ENCODE assay signal across 29 cellular contexts in genomic region chr22:17788528-17789378, GRCh38. TPM values are rescaled to one million over a fixed set of nuclear protein-coding genes. Genes with fewer than 3 reads are reported as not detected.
DNase-seq lines count a peak whose midpoint lies in the region; ATAC-seq, FAIRE-seq and TF ChIP-seq lines count a peak whose summit lies in the region.
"Had no signal": no experiment of that assay in that cellular context is flagged by ENCODE, and none has a peak within 500 bp of the region (broad histone marks: within the 10 kb centered on the region; RNA-seq: fewer than 3 reads in every experiment).

No MANE protein-coding gene starts in this region.

- H3K4me3 Mint-ChIP-seq in WTC11: no peak overlapping the region
- H3K4me3 Mint-ChIP-seq: activated CD8-positive, alpha-beta T cell treated with anti-CD3 and anti-CD28 coated beads, Interleukin-2, amount 10 ng/mL, durations not matched to agents 7 days and 5 days; natural killer cell had no signal

- no peaks in the 10 kb centered on the region for H3K36me3 Mint-ChIP-seq in WTC11
- H3K36me3 Mint-ChIP-seq: activated naive CD4-positive, alpha-beta T cell treated with anti-CD3 and anti-CD28 coated beads, Interleukin-2, amount 50 U/mL, for 72 hours; natural killer cell had no signal

- BruUV-seq in HepG2 (replicated peaks; lab: Mats Ljungman, UMichigan): no TSS peak

- TF ChIP-seq POLR2A in HepG2 (IDR thresholded peaks at IDR 0.05; ENCODE audit: insufficient read depth in 1 of 2, low read depth in 2 of 2, low read length in 2 of 2): no peak
- TF ChIP-seq POLR2A in right lobe of liver (IDR thresholded peaks at IDR 0.05): no peak
- TF ChIP-seq POLR2A in H1 (IDR thresholded peaks at IDR 0.05; ENCODE audit: control extremely low read depth in 1 of 2, low read depth in 2 of 2, low read length in 2 of 2): no peak

- H3K27me3 ChIP-seq in HepG2 (ENCODE audit: control insufficient read depth in 1 of 2, insufficient read depth in 2 of 2, low read length in 2 of 2): no peaks in the 10 kb centered on the region
- no peaks in the 10 kb centered on the region for H3K27me3 ChIP-seq in right lobe of liver
- no peaks in the 10 kb centered on the region for H3K27me3 ChIP-seq in H1 (replicated peaks in 1 of 4; ENCODE audit: control insufficient read depth in 3 of 4, extremely low read depth in 1 of 4, insufficient read depth in 3 of 4, low read length in 3 of 4)
- H3K27me3 ChIP-seq: pancreas, spleen, upper lobe of right lung had no signal

- CTCF ChIA-PET in HepG2 (lab: Yijun Ruan, JAX; ENCODE audit: low intra/inter-chr PET ratio, low total read pairs) (no interaction called here), WTC11 (lab: Charles Lee) (interaction anchor here (0.6 to 7.2 kb wide), 16 partner anchors 10 to 288 kb away, joined by 3 to 302 read pairs (median 4); partner anchors contain the start of gene BID), H1 (lab: Charles Lee; ENCODE audit: partially characterized antibody) (interaction anchor here (0.9 to 10.7 kb wide), 14 partner anchors 10 to 294 kb away, joined by 3 to 174 read pairs (median 20); partner anchors contain the start of gene BID)

- intact Hi-C loops in HepG2 (cut with micrococcal nuclease; ENCODE audit: unreplicated experiment) (no loop called here), right lobe of liver (cut with DNase I) (loop anchor here in 1 of 2 donors (5.0 kb wide), 1 partner anchor 46 kb away; no protein-coding TSS in a partner anchor)

- no peak overlapping the region for H2BK12ac ChIP-seq in H1 (ENCODE audit: low read depth, low read length)

- H4K20me1 ChIP-seq in HepG2 (ENCODE audit: insufficient read depth, low read length) (no peaks in the 10 kb centered on the region), H1 (replicated peaks in 1 of 2; ENCODE audit: control insufficient read depth in 1 of 2, insufficient read depth in 2 of 2, low read length in 2 of 2) (no peaks in the 10 kb centered on the region)

- H2AK5ac ChIP-seq in H1 (ENCODE audit: low read depth, low read length): no peak overlapping the region

- no peak overlapping the region; the same call in 1 of the 2 replicates for H2BK5ac ChIP-seq in H1 (ENCODE audit: low read depth, low read length)

- FAIRE-seq in HepG2 (lab: Jason Lieb, UNC) (no peak), H1 (lab: Jason Lieb, UNC) (no peak)
- FAIRE-seq: GM18507, keratinocyte, pancreas, TTC549 had no signal

- H2AFZ ChIP-seq in HepG2 (ENCODE audit: low read length) (no peak overlapping the region), H1 (ENCODE audit: low read length) (no peak overlapping the region)

- H3K23ac ChIP-seq in H1 (ENCODE audit: insufficient read length): no peak overlapping the region

- H3K4me2 ChIP-seq in HepG2 (ENCODE audit: low read depth, low read length): no peak overlapping the region
- H3K4me2 ChIP-seq in H1 (ENCODE audit: insufficient read depth in 1 of 2, low read depth in 2 of 2, low read length in 2 of 2): no peak overlapping the region

- DNase-seq in HepG2 (ENCODE audit: low spot score) (no peak), right lobe of liver (no peak), WTC11 (ENCODE audit: low spot score) (peak; percentile 52), H1 (ENCODE audit: low read depth in 1 of 2, low spot score in 2 of 2) (no peak), GM13977 (ENCODE audit: low spot score) (no peak)
- DNase-seq: activated CD4-positive, alpha-beta T cell treated with anti-CD3 and anti-CD28 coated beads for 1 hour; activated CD8-positive, alpha-beta T cell treated with anti-CD3 and anti-CD28 coated beads, Interleukin-2, amount 10 ng/mL, durations not matched to agents 7 days and 5 days; aorta; DMS79 treated with DMSO at 0.1 percent for 48 hours; effector CD4-positive, alpha-beta T cell; glutamatergic neuron; lower lobe of right lung; natural killer cell; NCI-H1105; NCI-H187 treated with DMSO at 0.1 percent for 48 hours; pancreas; spleen; upper lobe of right lung had no signal

- no peaks in the 10 kb centered on the region for H3K9me3 Mint-ChIP-seq in WTC11
- H3K9me3 Mint-ChIP-seq: activated naive CD4-positive, alpha-beta T cell treated with anti-CD3 and anti-CD28 coated beads, Interleukin-2, amount 50 U/mL, for 72 hours; natural killer cell had no signal

- H3K56ac ChIP-seq in H1 (replicated peaks; ENCODE audit: insufficient read length, low read depth, low read length): no peak overlapping the region

- H3K4me1 ChIP-seq in HepG2 (ENCODE audit: insufficient read depth, low read length): peaks cover 29% of the 10 kb centered on the region
- peaks cover 0 to 14% (median 4%) of the 10 kb centered on the region in 4 donors for H3K4me1 ChIP-seq in right lobe of liver
- peaks cover 0 to 5% (median 0%) of the 10 kb centered on the region in 4 experiments; a peak in 1 of 7 replicates for H3K4me1 ChIP-seq in H1 (replicated peaks in 1 of 4; ENCODE audit: control insufficient read depth in 3 of 4, insufficient read depth in 4 of 4, low read length in 3 of 4)
- H3K4me1 ChIP-seq: pancreas, upper lobe of right lung had no signal

- no peaks in the 10 kb centered on the region; the same call in 1 of the 2 replicates for H3K79me1 ChIP-seq in H1 (ENCODE audit: low read depth, low read length)

- no peak overlapping the region for H3K14ac ChIP-seq in H1 (ENCODE audit: insufficient read length)

- no peak overlapping the region for H3K9ac ChIP-seq in HepG2 (ENCODE audit: insufficient read depth, low read depth, low read length)
- H3K9ac ChIP-seq in H1 (replicated peaks in 1 of 4; ENCODE audit: extremely low read depth in 1 of 4, low read depth in 3 of 4, low read length in 3 of 4): no peak overlapping the region

- H3K4me3 ChIP-seq in HepG2 (replicated peaks in 1 of 3; ENCODE audit: insufficient read depth in 1 of 3, low read depth in 2 of 3, low read length in 3 of 3): no peak overlapping the region
- H3K4me3 ChIP-seq in right lobe of liver: no peak overlapping the region
- H3K4me3 ChIP-seq in H1 (ENCODE audit: extremely low read depth in 1 of 4, insufficient read depth in 2 of 4, low read depth in 3 of 4, low read length in 4 of 4): no peak overlapping the region
- H3K4me3 ChIP-seq: lower lobe of right lung, pancreas, spleen, upper lobe of right lung had no signal

- ATAC-seq in HepG2 (no peak), right lobe of liver (no peak), WTC11 (no peak), GM21786 (IDR thresholded peaks at IDR 0.05; ENCODE audit: unreplicated experiment) (no peak), GM19463 (IDR thresholded peaks at IDR 0.05; ENCODE audit: unreplicated experiment) (no peak)
- ATAC-seq: activated CD8-positive, alpha-beta T cell treated with anti-CD3 and anti-CD28 coated beads, Interleukin-2, amount 10 ng/mL, durations not matched to agents 7 days and 5 days; activated naive CD4-positive, alpha-beta T cell treated with anti-CD3 and anti-CD28 coated beads, Interleukin-2, amount 50 U/mL, for 72 hours; lower lobe of right lung; Panc1; pancreas; upper lobe of right lung had no signal

- H2BK20ac ChIP-seq in H1 (ENCODE audit: low read length): no peak overlapping the region

- peaks cover 10% of the 10 kb centered on the region for H3K4me1 Mint-ChIP-seq in WTC11

- H3K27ac ChIP-seq in HepG2 (ENCODE audit: extremely low read length, insufficient read depth, low read length): no peak overlapping the region
- H3K27ac ChIP-seq in right lobe of liver: no peak overlapping the region
- H3K27ac ChIP-seq in H1 (ENCODE audit: low read depth, low read length): no peak overlapping the region
- peak overlapping the region; percentile 68 for H3K27ac ChIP-seq in temporal lobe (ENCODE audit: low read depth, low read length)
- H3K27ac ChIP-seq: C4-2B, epithelial cell of prostate, lower lobe of right lung, pancreas, upper lobe of right lung had no signal

- H3K36me3 ChIP-seq in HepG2 (replicated peaks in 1 of 2; ENCODE audit: control insufficient read depth in 1 of 2, insufficient read depth in 2 of 2, low read length in 2 of 2) (peaks cover 4 to 6% of the 10 kb centered on the region in 2 experiments; a peak in 2 of 5 replicates), right lobe of liver (peaks cover 0 to 15% (median 3%) of the 10 kb centered on the region in 4 donors), H1 (ENCODE audit: control insufficient read depth in 2 of 4, insufficient read depth in 4 of 4, low read length in 3 of 4) (no peaks in the 10 kb centered on the region)
- H3K36me3 ChIP-seq: upper lobe of right lung had no signal

- H3K4ac ChIP-seq in H1 (replicated peaks; ENCODE audit: insufficient read length, low read depth, low read length): no peak overlapping the region

- H3K79me2 ChIP-seq in HepG2 (ENCODE audit: insufficient read depth, low read length): no peaks in the 10 kb centered on the region
- H3K79me2 ChIP-seq in H1 (ENCODE audit: control insufficient read depth in 1 of 2, insufficient read depth in 2 of 2, low read length in 2 of 2): no peaks in the 10 kb centered on the region

- POLR2A ChIA-PET in HepG2 (lab: Yijun Ruan, JAX): interaction anchor here (1.0 kb wide), 1 partner anchor 14 kb away, joined by 3 read pairs; no protein-coding TSS in a partner anchor
- POLR2A ChIA-PET in WTC11 (lab: Charles Lee): interaction anchor here (0.6 to 1.3 kb wide), 2 partner anchors 16 to 1333 kb away, joined by 3 to 4 read pairs; no protein-coding TSS in a partner anchor
- POLR2A ChIA-PET in H1 (lab: Charles Lee; ENCODE audit: partially characterized antibody): interaction anchor here (6.3 kb wide), 1 partner anchor 15 kb away, joined by 38 read pairs; the partner anchor contains the start of gene BID

- no peak overlapping the region for H4K5ac ChIP-seq in H1 (ENCODE audit: insufficient read length, low read depth, low read length)

- TF ChIP-seq RAD21 in HepG2 (CRISPR knock-in tag; IDR thresholded peaks at IDR 0.05) (no peak), H1 (IDR thresholded peaks at IDR 0.05 in 1 of 2, conservative IDR thresholded peaks at IDR 0.05 in 1 of 2; ENCODE audit: low read depth in 2 of 2, low read length in 2 of 2) (no peak)

- TF ChIP-seq EP300 in HepG2 (IDR thresholded peaks at IDR 0.05; ENCODE audit: low read depth in 2 of 2, low read length in 2 of 2): no peak
- no peak for TF ChIP-seq EP300 in HepG2 (CRISPR knock-in tag; IDR thresholded peaks at IDR 0.05; ENCODE audit: borderline replicate concordance)
- TF ChIP-seq EP300 in H1 (IDR thresholded peaks at IDR 0.05; ENCODE audit: borderline replicate concordance in 1 of 2, low read depth in 2 of 2, low read length in 2 of 2): no peak

- H2BK15ac ChIP-seq in H1 (ENCODE audit: low read length): no peak overlapping the region; the same call in 1 of the 2 replicates

- H4K8ac ChIP-seq in H1 (ENCODE audit: extremely low read depth, insufficient read depth, low read length): no peak overlapping the region; the same call in 1 of the 2 replicates

- H4K91ac ChIP-seq in H1 (replicated peaks; ENCODE audit: insufficient read length, low read length): no peak overlapping the region

- H3K18ac ChIP-seq in H1 (ENCODE audit: extremely low read depth, low read length): no peak overlapping the region

- TF ChIP-seq CTCF in HepG2 (CRISPR knock-in tag; IDR thresholded peaks at IDR 0.05) (peak; percentile 36), right lobe of liver (IDR thresholded peaks at IDR 0.05) (no peak), WTC11 (IDR thresholded peaks at IDR 0.05) (0 out of 2 replicates have a peak, but pooled peaks have one; percentile 7), H1 (IDR thresholded peaks at IDR 0.05; ENCODE audit: control extremely low read depth in 1 of 3, insufficient read depth in 1 of 3, low read depth in 1 of 3, low read length in 3 of 3) (peak; percentile 4 to 37 (median 32); a peak in 3 of 4 replicates), GM13977 (IDR thresholded peaks at IDR 0.05; ENCODE audit: extremely low read depth, insufficient read depth, missing control alignments) (no peak)

- H3K23me2 ChIP-seq in H1 (ENCODE audit: low read depth, low read length): no peaks in the 10 kb centered on the region

- H3K27ac Mint-ChIP-seq in WTC11: no peak overlapping the region
- H3K27ac Mint-ChIP-seq: activated CD8-positive, alpha-beta T cell treated with anti-CD3 and anti-CD28 coated beads, Interleukin-2, amount 10 ng/mL, durations not matched to agents 7 days and 5 days; activated naive CD4-positive, alpha-beta T cell treated with anti-CD3 and anti-CD28 coated beads, Interleukin-2, amount 50 U/mL, for 72 hours; natural killer cell had no signal

- 85% methylated on average over 19 of the region's 32 CpGs for WGBS in HepG2 (ENCODE audit: low lambda C conversion rate)
- WGBS in right lobe of liver (ENCODE audit: insufficient coverage, low coverage, low lambda C conversion rate, missing lambda C conversion rate): 77% methylated on average over 13 of the region's 32 CpGs
- WGBS in H1 (ENCODE audit: extremely low coverage in 1 of 2, insufficient coverage in 1 of 2, insufficient read length in 1 of 2, insufficient replicate concordance in 2 of 2, low coverage in 1 of 2, low lambda C conversion rate in 2 of 2, missing lambda C conversion rate in 1 of 2), 2 experiments: 81% methylated on average over 32 of the region's 32 CpGs; no CpG with 5 or more reads in 1 of the 2 experiments

- in situ Hi-C loops in HepG2 (cut with HindIII; ENCODE audit: extremely low pct_ligation_motif_present, low pct_unique_long_range_greater_than_20kb) (no loop called here), GM13977 (cut with MboI; ENCODE audit: low pct_unique_long_range_greater_than_20kb, low sequenced_read_pairs, unreplicated experiment) (no loop called here)

- no peak overlapping the region for H2BK120ac ChIP-seq in H1 (replicated peaks; ENCODE audit: low read depth, low read length)

- no peaks in the 10 kb centered on the region for H3K27me3 Mint-ChIP-seq in WTC11 (ENCODE audit: low read depth)

- H3K9me3 ChIP-seq in HepG2 (ENCODE audit: low read length) (no peaks in the 10 kb centered on the region), right lobe of liver (no peaks in the 10 kb centered on the region), H1 (ENCODE audit: insufficient read depth in 2 of 2, low read depth in 1 of 2, low read length in 1 of 2) (no peaks in the 10 kb centered on the region)
- H3K9me3 ChIP-seq: Caco-2, lower lobe of right lung, pancreas, spleen, upper lobe of right lung had no signal

RNA-seq across cellular contexts. Expression of gene BID, which starts 14.5 kb away (rescaled TPM):
- total RNA-seq in HepG2 (2016; rRNA removed; fragmentation: Illumina TruSeq; extraction: Trizol) (47.6 and 51.7 TPM in 2 replicates), right lobe of liver (10 to 100 TPM; 30.5 to 57.3 (median 36.2) TPM), WTC11 (2021) (26.1 to 32.5 TPM (median 27.6 TPM) in 3 replicates), temporal lobe (39.8 TPM)
- total RNA-seq in HepG2 (2016; cell fraction: cytosol; rRNA removed; fragmentation: Illumina TruSeq; extraction: Trizol; ENCODE audit: low read depth): 16.5 and 25.0 TPM in 2 replicates
- total RNA-seq in HepG2 (2016; cell fraction: insoluble cytoplasmic fraction; rRNA removed; fragmentation: Illumina TruSeq; extraction: Trizol): 48.2 and 51.2 TPM in 2 replicates
- 24.9 and 33.2 TPM in 2 replicates for total RNA-seq in HepG2 (2016; cell fraction: membrane; rRNA removed; fragmentation: Illumina TruSeq; extraction: Trizol)
- 27.0 and 29.0 TPM in 2 replicates for total RNA-seq in HepG2 (2016; cell fraction: nucleus; rRNA removed; fragmentation: Illumina TruSeq; extraction: Trizol)
- polyA plus RNA-seq in HepG2 (2011; rRNA removed) (35.3 and 44.7 TPM in 2 replicates), H1 (2011; rRNA removed) (114 and 133 TPM in 2 replicates)
- polyA plus RNA-seq in HepG2 (2011; cell fraction: cytosol; rRNA removed): 51.3 and 78.1 TPM in 2 replicates
- 37.6 and 38.4 TPM in 2 replicates for polyA plus RNA-seq in HepG2 (2011; cell fraction: nucleus; rRNA removed)
- polyA plus RNA-seq in HepG2 (2012): 16.2 and 31.9 TPM in 2 replicates
- polyA plus RNA-seq in HepG2 (2016; cell fraction: cytosol; fragmentation: Illumina TruSeq; extraction: Trizol; ENCODE audit: low read depth): 22.8 and 28.7 TPM in 2 replicates
- polyA plus RNA-seq in HepG2 (2016; cell fraction: insoluble cytoplasmic fraction; fragmentation: Illumina TruSeq; extraction: Trizol; ENCODE audit: low read depth): 39.0 and 42.7 TPM in 2 replicates
- 26.7 and 27.3 TPM in 2 replicates for polyA plus RNA-seq in HepG2 (2016; cell fraction: membrane; fragmentation: Illumina TruSeq; extraction: Trizol; ENCODE audit: low read depth)
- polyA plus RNA-seq in HepG2 (2016; cell fraction: nucleus; fragmentation: Illumina TruSeq; extraction: Trizol; ENCODE audit: insufficient read depth, low read depth): 47.0 TPM in 2 replicates
- polyA minus RNA-seq in HepG2 (2011; rRNA and poly(A)+ RNA removed; ENCODE audit: low replicate concordance): 35.1 and 45.0 TPM in 2 replicates
- polyA minus RNA-seq in HepG2 (2011; cell fraction: cytosol; rRNA and poly(A)+ RNA removed): 15.2 and 16.8 TPM in 2 replicates
- polyA minus RNA-seq in HepG2 (2011; cell fraction: nucleus; rRNA and poly(A)+ RNA removed): 4.4 and 8.2 TPM in 2 replicates
- total RNA-seq in H1 (2021; fragmentation: NEBNext Ultra II Directional; extraction: Animal tissue kit (Norgen Biotek cat#: 25700)): 39.3 and 41.6 TPM in 2 replicates
- 90.6 TPM for polyA plus RNA-seq in H1 (2011; cell fraction: cytosol; rRNA removed)
- 66.4 TPM for polyA plus RNA-seq in H1 (2011; cell fraction: nucleus; rRNA removed)
- polyA plus RNA-seq in H1 (2012, experiment 1 of 2): 33.0 to 44.6 TPM (median 43.2 TPM) in 4 replicates
- polyA plus RNA-seq in H1 (2012, experiment 2 of 2): 24.4 TPM
- polyA plus RNA-seq in H1 (2013, experiment 1 of 2): 52.8 TPM
- polyA plus RNA-seq in H1 (2013, experiment 2 of 2): 53.5 TPM
- polyA minus RNA-seq in H1 (2011; rRNA and poly(A)+ RNA removed): 15.5 and 15.6 TPM in 2 replicates
- 29.1 TPM for polyA minus RNA-seq in H1 (2011; cell fraction: cytosol; rRNA and poly(A)+ RNA removed)
- 14.9 TPM for polyA minus RNA-seq in H1 (2011; cell fraction: nucleus; rRNA and poly(A)+ RNA removed)

Comparison
In these comparisons a context has a peak if more than half of its experiments do, and no peak if none do; other contexts are left out.
1. CTCF ChIP-seq: peak in HepG2 (single experiment), WTC11 (single experiment) and H1 (3 of 3); none in right lobe of liver (0 of 4) and GM13977 (single experiment).
2. Of the 50 proteins assayed by ChIP-seq in both HepG2 and WTC11: peak only in HepG2: none; only in WTC11: none; in both: CTCF; in neither: 49.